In genomic region chr11:111372538-111372937, GRCh38 we compare ENCODE assay signal across 19 cellular contexts. TPM values are rescaled to one million over a fixed set of nuclear protein-coding genes. Genes with fewer than 3 reads are reported as not detected.
DNase-seq lines count a peak whose midpoint lies in the region; FAIRE-seq and TF ChIP-seq lines count a peak whose summit lies in the region.
"Had no signal": no experiment of that assay in that cellular context is flagged by ENCODE, and none has a peak within 500 bp of the region (broad histone marks: within the 10 kb centered on the region; RNA-seq: fewer than 3 reads in every experiment).

No MANE protein-coding gene starts in this region.

- no peaks in the 10 kb centered on the region for H3K36me3 ChIP-seq in MG63
- H3K36me3 ChIP-seq: cardiac muscle cell, left ventricle myocardium inferior had no signal

- no peaks in the 10 kb centered on the region; the same call in 1 of the 2 replicates for H3K27me3 ChIP-seq in MG63
- H3K27me3 ChIP-seq: cardiac muscle cell had no signal

- FAIRE-seq in GM18507 (lab: Jason Lieb, UNC): peak; percentile 9

- H3K4me3 ChIP-seq in MG63: no peak overlapping the region
- H3K4me3 ChIP-seq: cardiac muscle cell, left ventricle myocardium inferior had no signal

- no peaks in the 10 kb centered on the region for H3K9me3 ChIP-seq in MG63
- H3K9me3 ChIP-seq: left ventricle myocardium inferior had no signal

- TF ChIP-seq CTCF in GM13976 (IDR thresholded peaks at IDR 0.05; ENCODE audit: borderline replicate concordance, control extremely low read depth, extremely low read depth, insufficient read depth, missing control alignments): no peak

- DNase-seq in DMS153 (lab: John Stamatoyannopoulos, UW) (peak; percentile 67), GM18507 (ENCODE audit: extremely low spot score, insufficient read length, low read depth) (no peak), NCI-H2171 (lab: John Stamatoyannopoulos, UW) (peak; percentile 29), globus pallidus (ENCODE audit: low spot score) (peak; percentile 60), GM13976 (ENCODE audit: low spot score) (no peak), MG63 (no peak)
- no peak for DNase-seq in stimulated activated CD4-positive, alpha-beta T cell treated with anti-CD3 and anti-CD28 coated beads, Interleukin-2, amount 100 ng/mL, for 48 hours
- no peak for DNase-seq in stimulated activated naive CD4-positive, alpha-beta T cell (lab: John Stamatoyannopoulos, UW)
- DNase-seq: activated CD8-positive, alpha-beta memory T cell treated with anti-CD3 and anti-CD28 coated beads, Interleukin-2, amount 50 U/mL, for 48 hours; activated naive CD8-positive, alpha-beta T cell treated with anti-CD3 and anti-CD28 coated beads, Interleukin-2, amount 10 ng/mL, durations not matched to agents 7 days and 5 days; effector CD4-positive, alpha-beta T cell; left ventricle myocardium inferior; NCI-H1048; stimulated activated CD8-positive, alpha-beta memory T cell treated with anti-CD3 and anti-CD28 coated beads, Interleukin-4, amount 100 ng/mL, for 48 hours; trophoblast cell had no signal

- in situ Hi-C loops in GM13976 (cut with MboI; ENCODE audit: low sequenced_read_pairs, unreplicated experiment): loop anchor here (5.0 kb wide), 1 partner anchor 50 kb away; no protein-coding TSS in a partner anchor

RNA-seq across cellular contexts. Expression of gene POU2AF1, which starts 6.5 kb away (rescaled TPM):
- not detected in 2 replicates for total RNA-seq in MG63 (2014; rRNA removed; shearing (Covaris generic); ENCODE audit: low replicate concordance)
- total RNA-seq: cardiac muscle cell, H4, renal cortical epithelial cell, SK-MEL-5 had no signal

Comparison
In these comparisons a context has a peak if more than half of its experiments do, and no peak if none do; other contexts are left out.
1. DNase-seq: peak in DMS153 (single experiment), NCI-H2171 (single experiment) and globus pallidus (single experiment); none in GM18507 (single experiment), stimulated activated CD4-positive, alpha-beta T cell treated with anti-CD3 and anti-CD28 coated beads, Interleukin-2, amount 100 ng/mL, for 48 hours (0 of 2), GM13976 (single experiment), MG63 (single experiment) and stimulated activated naive CD4-positive, alpha-beta T cell (0 of 6).